ENCODE assay signal across 22 cellular contexts in the genomic region with DNA sequence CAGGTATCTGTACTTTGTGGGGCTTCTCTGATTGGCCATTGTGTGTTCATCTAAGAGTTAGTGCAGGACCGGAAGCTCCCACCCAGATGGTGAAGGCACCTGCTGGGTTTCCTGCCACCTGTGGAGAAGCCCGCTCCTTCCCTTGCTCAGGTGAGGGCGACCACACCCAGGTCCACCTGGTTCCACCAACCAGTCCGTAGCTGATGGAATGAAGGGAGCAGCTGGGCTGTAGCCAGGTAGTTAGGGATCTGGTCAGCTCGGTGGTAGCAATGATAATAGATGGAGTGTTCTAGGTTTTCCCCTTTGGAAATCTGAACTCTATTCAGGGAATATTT. TPM values are rescaled to one million over a fixed set of nuclear protein-coding genes. Genes with fewer than 3 reads are reported as not detected.
DNase-seq lines count a peak whose midpoint lies in the region; ATAC-seq and TF ChIP-seq lines count a peak whose summit lies in the region.
"Had no signal": no experiment of that assay in that cellular context is flagged by ENCODE, and none has a peak within 500 bp of the region (broad histone marks: within the 10 kb centered on the region; RNA-seq: fewer than 3 reads in every experiment).

No MANE protein-coding gene starts in this region.

- H3K4me3 ChIP-seq in IMR-90 (ENCODE audit: insufficient read depth, low read depth, low read length) (no peak overlapping the region), endodermal cell (ENCODE audit: low read length) (no peak overlapping the region)
- H3K4me3 ChIP-seq: GM12878, SJSA1 had no signal

- H3K27me3 ChIP-seq in IMR-90 (ENCODE audit: control insufficient read depth, insufficient read depth, low read length) (no peaks in the 10 kb centered on the region), endodermal cell (ENCODE audit: control insufficient read depth, insufficient read depth, low read length, poor library complexity, severe bottlenecking) (no peaks in the 10 kb centered on the region)
- H3K27me3 ChIP-seq: SJSA1 had no signal

- no peak for TF ChIP-seq RAD21 in IMR-90 (IDR thresholded peaks at IDR 0.05; ENCODE audit: low read length)

- peaks cover 56% of the 10 kb centered on the region for H3K9me1 ChIP-seq in IMR-90 (ENCODE audit: insufficient read depth, low read length)

- H2BK120ac ChIP-seq in IMR-90 (ENCODE audit: low read depth, low read length), result no peak overlapping the region

- H3K9me3 ChIP-seq in IMR-90 (ENCODE audit: control insufficient read depth, insufficient read depth, low read length), result no peaks in the 10 kb centered on the region
- H3K9me3 ChIP-seq in endodermal cell (ENCODE audit: control insufficient read depth, low read length), result no peaks in the 10 kb centered on the region
- H3K9me3 ChIP-seq: SJSA1 had no signal

- BruUV-seq in IMR-90 (replicated peaks; lab: Mats Ljungman, UMichigan), result no TSS peak

- H3K4me2 ChIP-seq in IMR-90 (ENCODE audit: low read depth, low read length), result no peak overlapping the region

- H3K18ac ChIP-seq in IMR-90 (ENCODE audit: low read depth, low read length), result no peak overlapping the region

- peaks cover 17% of the 10 kb centered on the region for H3K36me3 Mint-ChIP-seq in endodermal cell (ENCODE audit: low read depth)
- H3K36me3 Mint-ChIP-seq: CD4-positive, alpha-beta memory T cell had no signal

- H2AK9ac ChIP-seq in IMR-90 (replicated peaks; ENCODE audit: low read depth, low read length, poor library complexity), result no peak overlapping the region

- H3K27me3 Mint-ChIP-seq in endodermal cell (ENCODE audit: insufficient read depth), result no peaks in the 10 kb centered on the region

- H3K23ac ChIP-seq in IMR-90 (ENCODE audit: low read depth, low read length), result 0 out of 2 replicates have a peak overlapping the region, but pooled peaks have one; percentile 31

- H3K9ac ChIP-seq in IMR-90 (ENCODE audit: low read depth, low read length), result no peak overlapping the region
- H3K9ac ChIP-seq in endodermal cell (ENCODE audit: extremely low read depth, low read length, poor library complexity, severe bottlenecking), result no peak overlapping the region

- peaks cover 27% of the 10 kb centered on the region for H3K4me1 Mint-ChIP-seq in endodermal cell

- CTCF ChIA-PET in IMR-90 (lab: Yijun Ruan, JAX), result no interaction called here

- no peak overlapping the region for H3K27ac ChIP-seq in IMR-90 (ENCODE audit: insufficient read depth, low read length)
- no peak overlapping the region for H3K27ac ChIP-seq in endodermal cell (ENCODE audit: low read depth, low read length)
- H3K27ac ChIP-seq: 22Rv1 had no signal

- H3K36me3 ChIP-seq in IMR-90 (ENCODE audit: control insufficient read depth, insufficient read depth, low read length), result peaks cover 34% of the 10 kb centered on the region
- peaks cover 44% of the 10 kb centered on the region for H3K36me3 ChIP-seq in endodermal cell (ENCODE audit: control insufficient read depth, insufficient read depth, low read length)

- 100% methylated on average over 1 of the region's 5 CpGs; no CpG with 5 or more reads in 1 of the 2 experiments for WGBS in IMR-90 (ENCODE audit: extremely low coverage in 2 of 2, insufficient read length in 1 of 2), 2 experiments
- WGBS in endodermal cell (ENCODE audit: insufficient coverage in 1 of 2, insufficient read length in 1 of 2), 2 experiments, result 91 to 95% methylated on average over 4 to 5 of the region's 5 CpGs

- no peak overlapping the region for H2BK20ac ChIP-seq in IMR-90 (ENCODE audit: low read depth, low read length)

- dilution Hi-C loops in IMR-90 (cut with HindIII; ENCODE audit: low sequenced_read_pairs, unreplicated experiment), result no loop called here

- POLR2A ChIA-PET in IMR-90 (lab: Charles Lee; ENCODE audit: unreplicated experiment), result interaction anchor here (1.1 kb wide), 1 partner anchor 12 kb away, joined by 3 read pairs; no protein-coding TSS in a partner anchor

- H2BK15ac ChIP-seq in IMR-90 (ENCODE audit: low read depth, low read length), result no peak overlapping the region

- no peak overlapping the region for H4K5ac ChIP-seq in IMR-90 (ENCODE audit: low read depth, low read length)

- DNase-seq in NCI-H146 (lab: John Stamatoyannopoulos, UW) (peak; percentile 48), NCI-H146 treated with DMSO at 0.1 percent for 48 hours (lab: John Stamatoyannopoulos, UW; ENCODE audit: unreplicated experiment) (no peak), IMR-90 (no peak), endodermal cell (peak; percentile 37), posterior vena cava (ENCODE audit: low spot score) (peak; percentile 3), 8988T (no peak), NOMO-1 treated with DMSO at 0.1 percent for 48 hours (lab: John Stamatoyannopoulos, UW; ENCODE audit: unreplicated experiment) (no peak)
- DNase-seq: Calu3; CD4-positive, alpha-beta memory T cell; DMS53; EL; GOT3; MM.1S; NCI-H1092; NCI-H1436 treated with DMSO at 0.1 percent for 48 hours; NCI-H510A treated with DMSO at 0.1 percent for 48 hours had no signal

- no peak overlapping the region for H2AFZ ChIP-seq in IMR-90 (replicated peaks; ENCODE audit: low read length, poor library complexity)

- H3K4ac ChIP-seq in IMR-90 (ENCODE audit: low read depth, low read length), result no peak overlapping the region

- H3K79me1 ChIP-seq in IMR-90 (ENCODE audit: low read depth in 1 of 2, low read length in 2 of 2), result peaks cover 0 to 65% of the 10 kb centered on the region in 2 experiments; a peak in 2 of 4 replicates

- H3K27ac Mint-ChIP-seq in endodermal cell, result no peak overlapping the region
- H3K27ac Mint-ChIP-seq: B cell; CD4-positive, alpha-beta memory T cell had no signal

- H3K14ac ChIP-seq in IMR-90 (replicated peaks; ENCODE audit: low read depth, low read length), result no peak overlapping the region

- no peak overlapping the region for H4K8ac ChIP-seq in IMR-90 (ENCODE audit: low read depth in 2 of 2, low read length in 2 of 2)

- peaks cover 97% of the 10 kb centered on the region for H4K20me1 ChIP-seq in IMR-90 (ENCODE audit: insufficient read depth, low read length)

- H2AK5ac ChIP-seq in IMR-90 (ENCODE audit: low read depth, low read length), result no peak overlapping the region

- intact Hi-C loops in IMR-90 (cut with micrococcal nuclease) (loop anchor here (5.0 kb wide), 1 partner anchor 139 kb away; no protein-coding TSS in a partner anchor), posterior vena cava (cut with DNase I) (no loop called here)

- no peak for TF ChIP-seq CTCF in IMR-90 (conservative IDR thresholded peaks at IDR 0.05; ENCODE audit: low read depth, low read length)
- TF ChIP-seq CTCF in endodermal cell (conservative IDR thresholded peaks at IDR 0.05), result no peak

- H4K91ac ChIP-seq in IMR-90 (ENCODE audit: insufficient read depth, low read depth, low read length), result no peak overlapping the region

- H3K9me3 Mint-ChIP-seq in endodermal cell, result no peaks in the 10 kb centered on the region
- H3K9me3 Mint-ChIP-seq: CD4-positive, alpha-beta memory T cell had no signal

- in situ Hi-C loops in IMR-90 (cut with MboI; ENCODE audit: low sequenced_read_pairs), result loop anchor here (10.0 kb wide), 1 partner anchor 413 kb away; no protein-coding TSS in a partner anchor

- no peak overlapping the region for H2BK5ac ChIP-seq in IMR-90 (ENCODE audit: low read depth, low read length, poor library complexity, severe bottlenecking)

- no peak for ATAC-seq in IMR-90 (ENCODE audit: low read depth)
- no peak for ATAC-seq in GM21723 (IDR thresholded peaks at IDR 0.05; ENCODE audit: unreplicated experiment)
- ATAC-seq: GM12878, HCT116 had no signal

- H3K4me1 ChIP-seq in IMR-90 (ENCODE audit: control insufficient read depth, insufficient read depth, low read length) (peaks cover 46% of the 10 kb centered on the region), endodermal cell (ENCODE audit: control insufficient read depth, insufficient read depth, low read length) (peaks cover 10% of the 10 kb centered on the region)

- H3K4me3 Mint-ChIP-seq in endodermal cell, result no peak overlapping the region
- H3K4me3 Mint-ChIP-seq: B cell; CD4-positive, alpha-beta memory T cell had no signal

- TF ChIP-seq POLR2A in IMR-90 (IDR thresholded peaks at IDR 0.05; ENCODE audit: low read depth, low read length), result no peak

- no peak overlapping the region for H3K56ac ChIP-seq in IMR-90 (ENCODE audit: extremely low read depth, insufficient read depth, low read length)

TF ChIP-seq in IMR-90, 13 proteins besides CTCF, POLR2A, EP300 and RAD21:
- TF ChIP-seq MAZ (IDR thresholded peaks at IDR 0.05; ENCODE audit: borderline replicate concordance, low read depth, low read length) (no peak), MAFK (IDR thresholded peaks at IDR 0.05; ENCODE audit: low read depth, low read length) (no peak), SMC3 (IDR thresholded peaks at IDR 0.05; ENCODE audit: low read depth, low read length) (no peak), NFE2L2 (IDR thresholded peaks at IDR 0.05; ENCODE audit: low read depth, low read length) (no peak), RCOR1 (IDR thresholded peaks at IDR 0.05; ENCODE audit: insufficient replicate concordance, low read length) (no peak), CEBPB (IDR thresholded peaks at IDR 0.05; ENCODE audit: low read depth, low read length) (no peak)

RNA-seq across cellular contexts. Expression of gene SH3BP4, which starts 16.0 kb away (rescaled TPM):
- total RNA-seq in IMR-90 (2012; rRNA removed) (112 and 122 TPM in 2 replicates), endodermal cell (10 to 100 TPM; 49.1 to 53.4 TPM), posterior vena cava (10 to 100 TPM; 17.5 to 19.2 TPM)
- 101 and 104 TPM in 2 replicates for polyA plus RNA-seq in IMR-90 (2012; rRNA removed)
- 62.6 and 79.6 TPM in 2 replicates for polyA plus RNA-seq in IMR-90 (2012; cell fraction: cytosol; rRNA removed)
- 63.9 and 105 TPM in 2 replicates for polyA plus RNA-seq in IMR-90 (2012; cell fraction: nucleus; rRNA removed; ENCODE audit: low replicate concordance)
- polyA plus RNA-seq in endodermal cell (2013, experiment 1 of 2), result 77.6 TPM
- polyA plus RNA-seq in endodermal cell (2013, experiment 2 of 2), result 78.9 TPM
- polyA plus RNA-seq: CD4-positive, alpha-beta memory T cell had no signal

Comparison
In these comparisons a context has a peak if more than half of its experiments do, and no peak if none do; other contexts are left out.
1. DNase-seq: peak in NCI-H146 (single experiment), endodermal cell (single experiment) and posterior vena cava (single experiment); none in NCI-H146 treated with DMSO at 0.1 percent for 48 hours (single experiment), IMR-90 (single experiment), 8988T (single experiment) and NOMO-1 treated with DMSO at 0.1 percent for 48 hours (single experiment).